In genomic region chr13:36297600-36298338, GRCh38 we compare ENCODE assay signal across 8 cellular contexts. TPM values are rescaled to one million over a fixed set of nuclear protein-coding genes. Genes with fewer than 3 reads are reported as not detected.
DNase-seq lines count a peak whose midpoint lies in the region; ATAC-seq and TF ChIP-seq lines count a peak whose summit lies in the region.

Gene CCDC169, minus strand, starts transcription at chr13:36297814. Its CDS starts 95 bp downstream, at chr13:36297719.

- BruUV-seq in PC-3 (replicated peaks; lab: Mats Ljungman, UMichigan) (no TSS peak), Calu3 (replicated peaks; lab: Mats Ljungman, UMichigan) (no TSS peak)

- H4K20me1 ChIP-seq in PC-3 (ENCODE audit: low read length) = no peaks in the 10 kb centered on the region

- H3K79me2 ChIP-seq in PC-3 (ENCODE audit: low read length) = no peaks in the 10 kb centered on the region

- no peaks in the 10 kb centered on the region for H3K9me3 ChIP-seq in PC-3 (ENCODE audit: low read length)
- no peaks in the 10 kb centered on the region for H3K9me3 ChIP-seq in mucosa of stomach (ENCODE audit: control insufficient read depth, low read length)

- H3F3A ChIP-seq in PC-3 (ENCODE audit: low read length, unreplicated experiment) = no peaks in the 10 kb centered on the region

- ATAC-seq in HG02973 (IDR thresholded peaks at IDR 0.05; ENCODE audit: unreplicated experiment) (peak; percentile 58), PC-3 (peak; percentile 78), esophagus mucosa (peak; percentile 80)

- H3K4me3 ChIP-seq in PC-3 (ENCODE audit: low read length) = peak within 1 kb of the TSS; percentile 72
- peak within 1 kb of the TSS; percentile 23 for H3K4me3 ChIP-seq in mucosa of stomach (ENCODE audit: low read length)

- peaks cover 35% of the 10 kb centered on the region for H3K27me3 Mint-ChIP-seq in activated T-cell treated with anti-CD3 and anti-CD28 coated beads, Interleukin-2, amount 50 U/mL, for 24 hours
- H3K27me3 Mint-ChIP-seq in Calu3 (ENCODE audit: unreplicated experiment) = no peaks in the 10 kb centered on the region

- H3K36me3 ChIP-seq in PC-3 (ENCODE audit: low read depth, low read length) (no peaks in the 10 kb centered on the region), mucosa of stomach (ENCODE audit: control insufficient read depth, insufficient read depth, low read length) (no peaks in the 10 kb centered on the region)

- intact Hi-C loops in PC-3 (cut with micrococcal nuclease) = no loop called here
- intact Hi-C loops in Calu3 (cut with micrococcal nuclease; ENCODE audit: unreplicated experiment) = no loop called here

- H3K4me1 Mint-ChIP-seq in activated T-cell treated with anti-CD3 and anti-CD28 coated beads, Interleukin-2, amount 50 U/mL, for 24 hours (ENCODE audit: low read depth) = peaks cover 16% of the 10 kb centered on the region
- H3K4me1 Mint-ChIP-seq in Calu3 (ENCODE audit: low read depth, unreplicated experiment) = no peaks in the 10 kb centered on the region

- peak within 1 kb of the TSS; percentile 86 for H2AFZ ChIP-seq in PC-3 (ENCODE audit: low read length)

- H3K27ac Mint-ChIP-seq in activated T-cell treated with anti-CD3 and anti-CD28 coated beads, Interleukin-2, amount 50 U/mL, for 24 hours = peak within 1 kb of the TSS; percentile 71
- no peak within 1 kb of the TSS for H3K27ac Mint-ChIP-seq in Calu3 (ENCODE audit: unreplicated experiment)

- CTCF ChIA-PET in PC-3 (lab: Charles Lee) = no interaction called here
- CTCF ChIA-PET in Calu3 (lab: Charles Lee) = no interaction called here

- peak within 1 kb of the TSS; percentile 83 for H3K4me3 Mint-ChIP-seq in activated T-cell treated with anti-CD3 and anti-CD28 coated beads, Interleukin-2, amount 50 U/mL, for 24 hours
- no peak within 1 kb of the TSS for H3K4me3 Mint-ChIP-seq in Calu3 (ENCODE audit: low read depth, unreplicated experiment)

- POLR2A ChIA-PET in PC-3 (lab: Charles Lee; ENCODE audit: unreplicated experiment) = no interaction called here

- peak within 1 kb of the TSS; percentile 81 for H3K4me2 ChIP-seq in PC-3 (ENCODE audit: low read length)

- no peaks in the 10 kb centered on the region for H3K9me2 ChIP-seq in PC-3 (replicated peaks; ENCODE audit: low read length)

- H3K9ac ChIP-seq in PC-3 (ENCODE audit: low read length) = peak within 1 kb of the TSS; percentile 61
- peak within 1 kb of the TSS; percentile 58 for H3K9ac ChIP-seq in mucosa of stomach (ENCODE audit: low read length)

- peaks cover 15% of the 10 kb centered on the region for H3K4me1 ChIP-seq in PC-3 (ENCODE audit: insufficient read depth, low read length)
- H3K4me1 ChIP-seq in mucosa of stomach (ENCODE audit: control insufficient read depth, insufficient read depth, low read length) = no peaks in the 10 kb centered on the region

- H3K27ac ChIP-seq in PC-3 (ENCODE audit: low read length) = peak within 1 kb of the TSS; percentile 34; the same call in 1 of the 2 replicates

- H3K27me3 ChIP-seq in PC-3 (ENCODE audit: low read length) (no peaks in the 10 kb centered on the region), mucosa of stomach (ENCODE audit: control insufficient read depth, insufficient read depth, low read length) (peaks cover 4% of the 10 kb centered on the region)

- no peaks in the 10 kb centered on the region for H3K9me3 Mint-ChIP-seq in activated T-cell treated with anti-CD3 and anti-CD28 coated beads, Interleukin-2, amount 50 U/mL, for 24 hours
- no peaks in the 10 kb centered on the region for H3K9me3 Mint-ChIP-seq in Calu3 (ENCODE audit: low read depth, unreplicated experiment)

- TF ChIP-seq CTCF in PC-3 (conservative IDR thresholded peaks at IDR 0.05; ENCODE audit: low read depth, low read length) (no peak), Calu3 (IDR thresholded peaks at IDR 0.05; ENCODE audit: unreplicated experiment) (no peak)

- DNase-seq in GM04504 (ENCODE audit: low read depth) = peak; percentile 23
- DNase-seq in PC-3 = peak; percentile 44
- DNase-seq in activated T-cell treated with anti-CD3 and anti-CD28 coated beads, Interleukin-2, amount 50 U/mL, for 24 hours = peak; percentile 71
- DNase-seq in stimulated activated CD8-positive, alpha-beta memory T cell treated with anti-CD3 and anti-CD28 coated beads, Interleukin-4, amount 100 ng/mL, for 4 hours (ENCODE audit: low read depth in 2 of 2, low spot score in 1 of 2) = peak; percentile 14 to 18
- DNase-seq in Calu3 = no peak

- H3K36me3 Mint-ChIP-seq in activated T-cell treated with anti-CD3 and anti-CD28 coated beads, Interleukin-2, amount 50 U/mL, for 24 hours (ENCODE audit: low read depth) = peaks cover under 1% of the 10 kb centered on the region
- H3K36me3 Mint-ChIP-seq in Calu3 (ENCODE audit: insufficient read depth, unreplicated experiment) = no peaks in the 10 kb centered on the region

RNA-seq across cellular contexts. Expression of gene CCDC169, which starts in this region (rescaled TPM):
- total RNA-seq in PC-3 (2014; rRNA removed) (0.69 and 6.5 TPM in 2 replicates), esophagus mucosa (0.40 TPM), Calu3 (2022) (not detected in 2 replicates)

Comparison
In these comparisons a context has a peak if more than half of its experiments do, and no peak if none do; other contexts are left out.
1. Peak in ATAC-seq in esophagus mucosa; RNA of the gene not detected or under 1 TPM.